In genomic region chr1:58858344-58858673, GRCh38 we compare ENCODE assay signal across 9 cellular contexts.
A peak's percentile ranks its signal among the peaks of the same experiment; 100 is the strongest.
DNase-seq lines count a peak whose midpoint lies in the region; ATAC-seq and TF ChIP-seq lines count a peak whose summit lies in the region.
"Had no signal": no experiment of that assay in that cellular context is flagged by ENCODE, and none has a peak within 500 bp of the region (broad histone marks: within the 10 kb centered on the region; RNA-seq: fewer than 3 reads in every experiment).

No MANE protein-coding gene starts in this region.

- peak overlapping the region in 1 of 2 experiments; percentile 26; a peak in 1 of 4 replicates for H4K8ac ChIP-seq in IMR-90 (ENCODE audit: low read depth in 2 of 2, low read length in 2 of 2)

- peak overlapping the region; percentile 5; the same call in 1 of the 2 replicates for H2BK120ac ChIP-seq in IMR-90 (ENCODE audit: low read depth, low read length)

- H3K4me3 ChIP-seq in IMR-90 (ENCODE audit: insufficient read depth, low read depth, low read length): no peak overlapping the region

- H3K9me3 ChIP-seq in IMR-90 (ENCODE audit: control insufficient read depth, insufficient read depth, low read length): no peaks in the 10 kb centered on the region

- no peaks in the 10 kb centered on the region for H3K9me3 Mint-ChIP-seq in stimulated activated naive CD8-positive, alpha-beta T cell treated with anti-CD3 and anti-CD28 coated beads, Interleukin-15, Interleukin-2, amounts not matched to agents 100 ng/mL and 50 ng/mL, for 24 hours

- H3K56ac ChIP-seq in IMR-90 (ENCODE audit: extremely low read depth, insufficient read depth, low read length): no peak overlapping the region

- H3K23ac ChIP-seq in IMR-90 (ENCODE audit: low read depth, low read length): no peak overlapping the region

- CTCF ChIA-PET in IMR-90 (lab: Yijun Ruan, JAX): no interaction called here

- H3K4ac ChIP-seq in IMR-90 (ENCODE audit: low read depth, low read length): no peak overlapping the region; the same call in 1 of the 2 replicates

- H3K27me3 Mint-ChIP-seq in stimulated activated naive CD8-positive, alpha-beta T cell treated with anti-CD3 and anti-CD28 coated beads, Interleukin-15, Interleukin-2, amounts not matched to agents 100 ng/mL and 50 ng/mL, for 24 hours: no peaks in the 10 kb centered on the region

- H3K4me1 Mint-ChIP-seq in stimulated activated naive CD8-positive, alpha-beta T cell treated with anti-CD3 and anti-CD28 coated beads, Interleukin-15, Interleukin-2, amounts not matched to agents 100 ng/mL and 50 ng/mL, for 24 hours (ENCODE audit: low read depth): peaks cover 56% of the 10 kb centered on the region

- in situ Hi-C loops in IMR-90 (cut with MboI; ENCODE audit: low sequenced_read_pairs): no loop called here
- in situ Hi-C loops in GM13976 (cut with MboI; ENCODE audit: low sequenced_read_pairs, unreplicated experiment): no loop called here

- no peaks in the 10 kb centered on the region for H3K27me3 ChIP-seq in IMR-90 (ENCODE audit: control insufficient read depth, insufficient read depth, low read length)

- H4K5ac ChIP-seq in IMR-90 (ENCODE audit: low read depth, low read length): no peak overlapping the region

- no peak overlapping the region for H3K27ac ChIP-seq in IMR-90 (ENCODE audit: insufficient read depth, low read length)
- H3K27ac ChIP-seq: HL-60 had no signal

- peaks cover 13% of the 10 kb centered on the region for H3K9me1 ChIP-seq in IMR-90 (ENCODE audit: insufficient read depth, low read length)

- no peak for TF ChIP-seq CTCF in IMR-90 (conservative IDR thresholded peaks at IDR 0.05; ENCODE audit: low read depth, low read length)
- no peak for TF ChIP-seq CTCF in GM13976 (IDR thresholded peaks at IDR 0.05; ENCODE audit: borderline replicate concordance, control extremely low read depth, extremely low read depth, insufficient read depth, missing control alignments)

- H2AK5ac ChIP-seq in IMR-90 (ENCODE audit: low read depth, low read length): peak overlapping the region; percentile 45; the same call in 1 of the 2 replicates

- H2BK15ac ChIP-seq in IMR-90 (ENCODE audit: low read depth, low read length): no peak overlapping the region

- no TSS peak for BruUV-seq in IMR-90 (replicated peaks; lab: Mats Ljungman, UMichigan)

- peaks cover 17% of the 10 kb centered on the region for H3K4me1 ChIP-seq in IMR-90 (ENCODE audit: control insufficient read depth, insufficient read depth, low read length)

- no peak overlapping the region for H3K9ac ChIP-seq in IMR-90 (ENCODE audit: low read depth, low read length)

- DNase-seq in activated CD8-positive, alpha-beta memory T cell treated with anti-CD3 and anti-CD28 coated beads for 24 hours: peak; percentile 67
- DNase-seq in activated CD8-positive, alpha-beta memory T cell treated with anti-CD3 and anti-CD28 coated beads, Interleukin-2, amount 50 U/mL, for 48 hours: no peak
- DNase-seq in IMR-90: peak; percentile 60
- peak; percentile 85 for DNase-seq in amniotic epithelial cell (ENCODE audit: low read depth)
- DNase-seq in COR-L47 (lab: John Stamatoyannopoulos, UW): no peak
- DNase-seq in GM13976 (ENCODE audit: low spot score): no peak
- DNase-seq in AG08395 (ENCODE audit: low spot score): no peak

- H4K20me1 ChIP-seq in IMR-90 (ENCODE audit: insufficient read depth, low read length): no peaks in the 10 kb centered on the region

- no peak overlapping the region for H3K14ac ChIP-seq in IMR-90 (replicated peaks; ENCODE audit: low read depth, low read length)

- H2BK5ac ChIP-seq in IMR-90 (ENCODE audit: low read depth, low read length, poor library complexity, severe bottlenecking): no peak overlapping the region

- H3K18ac ChIP-seq in IMR-90 (ENCODE audit: low read depth, low read length): no peak overlapping the region

- no peak overlapping the region for H2AK9ac ChIP-seq in IMR-90 (replicated peaks; ENCODE audit: low read depth, low read length, poor library complexity)

- ATAC-seq in IMR-90 (ENCODE audit: low read depth): peak; percentile 71

- peak overlapping the region; percentile 2 for H2AFZ ChIP-seq in IMR-90 (replicated peaks; ENCODE audit: low read length, poor library complexity)

- TF ChIP-seq POLR2A in IMR-90 (IDR thresholded peaks at IDR 0.05; ENCODE audit: low read depth, low read length): no peak

- intact Hi-C loops in IMR-90 (cut with micrococcal nuclease): no loop called here

- no peaks in the 10 kb centered on the region for H3K36me3 Mint-ChIP-seq in stimulated activated naive CD8-positive, alpha-beta T cell treated with anti-CD3 and anti-CD28 coated beads, Interleukin-15, Interleukin-2, amounts not matched to agents 100 ng/mL and 50 ng/mL, for 24 hours (ENCODE audit: low read depth)

- peak overlapping the region; percentile 73 for H3K27ac Mint-ChIP-seq in stimulated activated naive CD8-positive, alpha-beta T cell treated with anti-CD3 and anti-CD28 coated beads, Interleukin-15, Interleukin-2, amounts not matched to agents 100 ng/mL and 50 ng/mL, for 24 hours

- no peak overlapping the region for H2BK20ac ChIP-seq in IMR-90 (ENCODE audit: low read depth, low read length)

- dilution Hi-C loops in IMR-90 (cut with HindIII; ENCODE audit: low sequenced_read_pairs, unreplicated experiment): no loop called here

- POLR2A ChIA-PET in IMR-90 (lab: Charles Lee; ENCODE audit: unreplicated experiment): no interaction called here

- H3K79me1 ChIP-seq in IMR-90 (ENCODE audit: low read depth in 1 of 2, low read length in 2 of 2): no peaks in the 10 kb centered on the region

- no peak for TF ChIP-seq RAD21 in IMR-90 (IDR thresholded peaks at IDR 0.05; ENCODE audit: low read length)

- no peaks in the 10 kb centered on the region for H3K36me3 ChIP-seq in IMR-90 (ENCODE audit: control insufficient read depth, insufficient read depth, low read length)

- H3K4me2 ChIP-seq in IMR-90 (ENCODE audit: low read depth, low read length): peak overlapping the region; percentile 16; the same call in 1 of the 2 replicates

- no peak overlapping the region for H3K4me3 Mint-ChIP-seq in stimulated activated naive CD8-positive, alpha-beta T cell treated with anti-CD3 and anti-CD28 coated beads, Interleukin-15, Interleukin-2, amounts not matched to agents 100 ng/mL and 50 ng/mL, for 24 hours

- no peak overlapping the region for H4K91ac ChIP-seq in IMR-90 (ENCODE audit: insufficient read depth, low read depth, low read length)

- 67% methylated on average over 1 of the region's 2 CpGs; no CpG with 5 or more reads in 1 of the 2 experiments for WGBS in IMR-90 (ENCODE audit: extremely low coverage in 2 of 2, insufficient read length in 1 of 2), 2 experiments

TF ChIP-seq in IMR-90, 13 proteins besides CTCF, POLR2A, EP300 and RAD21:
- TF ChIP-seq MAFK (IDR thresholded peaks at IDR 0.05; ENCODE audit: low read depth, low read length): no peak
- TF ChIP-seq NFE2L2 (IDR thresholded peaks at IDR 0.05; ENCODE audit: low read depth, low read length): no peak
- TF ChIP-seq SMC3 (IDR thresholded peaks at IDR 0.05; ENCODE audit: low read depth, low read length): no peak

Comparison
In these comparisons a context has a peak if more than half of its experiments do, and no peak if none do; other contexts are left out.
1. DNase-seq: peak in activated CD8-positive, alpha-beta memory T cell treated with anti-CD3 and anti-CD28 coated beads for 24 hours (single experiment), IMR-90 (single experiment) and amniotic epithelial cell (single experiment); none in activated CD8-positive, alpha-beta memory T cell treated with anti-CD3 and anti-CD28 coated beads, Interleukin-2, amount 50 U/mL, for 48 hours (single experiment), COR-L47 (single experiment), GM13976 (single experiment) and AG08395 (single experiment).